In genomic region chr1:169491845-169492281, GRCh38 we compare ENCODE assay signal across 10 cellular contexts. TPM values are rescaled to one million over a fixed set of nuclear protein-coding genes. Genes with fewer than 3 reads are reported as not detected.
A peak's percentile ranks its signal among the peaks of the same experiment; 100 is the strongest.
DNase-seq lines count a peak whose midpoint lies in the region; ATAC-seq, FAIRE-seq and TF ChIP-seq lines count a peak whose summit lies in the region.
"Had no signal": no experiment of that assay in that cellular context is flagged by ENCODE, and none has a peak within 500 bp of the region (broad histone marks: within the 10 kb centered on the region; RNA-seq: fewer than 3 reads in every experiment).

No MANE protein-coding gene starts in this region.

- H4K20me1 ChIP-seq in PC-9 (ENCODE audit: insufficient read depth), result no peaks in the 10 kb centered on the region

- no peak overlapping the region for H3K4me3 ChIP-seq in PC-9
- no peak overlapping the region for H3K4me3 ChIP-seq in brain microvascular endothelial cell (ENCODE audit: low read depth, low read length)
- H3K4me3 ChIP-seq: esophagus muscularis mucosa had no signal

- H3K4me2 ChIP-seq in PC-9, result no peak overlapping the region

- intact Hi-C loops in posterior cingulate gyrus (cut with DNase I) (no loop called here), PC-9 (cut with micrococcal nuclease; ENCODE audit: unreplicated experiment) (no loop called here)

- no peak overlapping the region for H2AFZ ChIP-seq in PC-9

- FAIRE-seq in GM18507 (lab: Jason Lieb, UNC), result peak; percentile 35

- H3K27me3 ChIP-seq in foreskin keratinocyte, result no peaks in the 10 kb centered on the region
- no peaks in the 10 kb centered on the region for H3K27me3 ChIP-seq in PC-9 (ENCODE audit: insufficient read depth, low read depth)
- H3K27me3 ChIP-seq in brain microvascular endothelial cell (replicated peaks), result no peaks in the 10 kb centered on the region
- H3K27me3 ChIP-seq: esophagus muscularis mucosa had no signal

- H3K9me2 ChIP-seq in PC-9 (ENCODE audit: insufficient read depth), result peaks cover 5% of the 10 kb centered on the region; the same call in 1 of the 2 replicates

- H3K27ac ChIP-seq in foreskin keratinocyte (no peak overlapping the region), PC-9 (no peak overlapping the region), brain microvascular endothelial cell (no peak overlapping the region)
- H3K27ac ChIP-seq: esophagus muscularis mucosa had no signal

- no peak for DNase-seq in GM18507 (ENCODE audit: extremely low spot score, insufficient read length, low read depth)
- DNase-seq in foreskin keratinocyte, result no peak
- no peak for DNase-seq in posterior cingulate gyrus
- no peak for DNase-seq in PC-9
- DNase-seq in amygdala (lab: John Stamatoyannopoulos, UW), result no peak
- DNase-seq in brain microvascular endothelial cell, result no peak
- DNase-seq: Caco-2 had no signal

- BruUV-seq in PC-9 (replicated peaks; lab: Mats Ljungman, UMichigan), result no TSS peak

- no peaks in the 10 kb centered on the region for H3K36me3 ChIP-seq in PC-9 (ENCODE audit: low read depth)
- H3K36me3 ChIP-seq in brain microvascular endothelial cell (replicated peaks), result no peaks in the 10 kb centered on the region
- H3K36me3 ChIP-seq: esophagus muscularis mucosa had no signal

- H3K4me1 ChIP-seq in foreskin keratinocyte (peaks cover 16% of the 10 kb centered on the region), PC-9 (replicated peaks; ENCODE audit: insufficient read depth) (peaks cover 28% of the 10 kb centered on the region)

- TF ChIP-seq CTCF in foreskin keratinocyte (conservative IDR thresholded peaks at IDR 0.05), result no peak
- no peak for TF ChIP-seq CTCF in PC-9 (conservative IDR thresholded peaks at IDR 0.05)
- no peak for TF ChIP-seq CTCF in brain microvascular endothelial cell (IDR thresholded peaks at IDR 0.05; ENCODE audit: low read depth, low read length, missing control alignments)

- peak; percentile 53 for ATAC-seq in GM21390 (IDR thresholded peaks at IDR 0.05; ENCODE audit: unreplicated experiment)
- ATAC-seq in HG03439 (IDR thresholded peaks at IDR 0.05; ENCODE audit: unreplicated experiment), result peak; percentile 70
- ATAC-seq in foreskin keratinocyte, result peak; percentile 10

- 0 out of 2 replicates have a peak, but pooled peaks cover 5% of the 10 kb centered on the region for H3K9me3 ChIP-seq in PC-9 (ENCODE audit: insufficient read depth, low read depth)
- H3K9me3 ChIP-seq: Caco-2, esophagus muscularis mucosa had no signal

- no peaks in the 10 kb centered on the region for H3K79me2 ChIP-seq in PC-9 (ENCODE audit: low read depth)

- CTCF ChIA-PET in PC-9 (lab: Charles Lee), result no interaction called here

- in situ Hi-C loops in brain microvascular endothelial cell (cut with HindIII; ENCODE audit: low pct_ligation_motif_present, low sequenced_read_pairs), result no loop called here

- H3F3A ChIP-seq in PC-9 (ENCODE audit: insufficient read depth, low read depth), result peaks cover 6% of the 10 kb centered on the region

- POLR2A ChIA-PET in PC-9 (lab: Charles Lee; ENCODE audit: unreplicated experiment), result no interaction called here

RNA-seq across cellular contexts. Expression of gene SLC19A2, which starts 6.1 kb away (rescaled TPM):
- total RNA-seq in foreskin keratinocyte (7.3 and 8.7 TPM in 2 replicates), PC-9 (2021) (3.9 and 4.9 TPM in 2 replicates)
- polyA plus RNA-seq in foreskin keratinocyte, result 2.6 and 4.0 TPM in 2 replicates

Comparison
In these comparisons a context has a peak if more than half of its experiments do, and no peak if none do; other contexts are left out.
1. ATAC-seq: peak in every context shown above with its lines; median percentile 70 in HG03439; 53 in GM21390; 10 in foreskin keratinocyte.